Comparison of ENCODE assay signal across 13 cellular contexts in the genomic region with DNA sequence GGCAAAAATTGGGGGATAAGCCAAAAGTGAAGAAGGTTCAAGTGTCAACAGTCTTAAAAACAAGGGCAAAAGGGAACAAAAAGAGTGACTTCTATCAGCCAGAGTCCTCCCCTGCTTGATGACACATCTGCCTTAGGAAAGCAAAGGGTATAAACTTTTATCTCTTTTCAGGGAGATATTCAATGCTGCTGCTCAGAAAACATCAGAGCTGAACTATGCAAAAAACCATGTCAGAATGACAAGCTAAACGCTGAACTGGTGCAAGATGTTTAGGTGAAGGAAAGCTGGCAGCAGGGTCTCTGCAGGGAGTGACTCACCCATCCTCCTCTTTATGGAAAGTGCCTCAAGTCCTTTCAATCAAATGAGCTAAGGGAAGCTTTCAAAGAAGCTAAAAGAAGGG. TPM values are rescaled to one million over a fixed set of nuclear protein-coding genes. Genes with fewer than 3 reads are reported as not detected.
DNase-seq lines count a peak whose midpoint lies in the region; ATAC-seq and TF ChIP-seq lines count a peak whose summit lies in the region.
"Had no signal": no experiment of that assay in that cellular context is flagged by ENCODE, and none has a peak within 500 bp of the region (broad histone marks: within the 10 kb centered on the region; RNA-seq: fewer than 3 reads in every experiment).

No MANE protein-coding gene starts in this region.

- H3K27ac Mint-ChIP-seq in activated CD4-positive, alpha-beta memory T cell treated with anti-CD3 and anti-CD28 coated beads for 36 hours: no peak overlapping the region
- H3K27ac Mint-ChIP-seq: activated naive CD8-positive, alpha-beta T cell had no signal

- H2AK5ac ChIP-seq in IMR-90 (ENCODE audit: low read depth, low read length): no peak overlapping the region
- H2AK5ac ChIP-seq in mesendoderm (ENCODE audit: low read length): no peak overlapping the region

- no peaks in the 10 kb centered on the region for H3K9me3 Mint-ChIP-seq in activated CD4-positive, alpha-beta memory T cell treated with anti-CD3 and anti-CD28 coated beads for 36 hours

- H3K56ac ChIP-seq in IMR-90 (ENCODE audit: extremely low read depth, insufficient read depth, low read length) (no peak overlapping the region), mesendoderm (ENCODE audit: low read length) (no peak overlapping the region)

- H3K4me2 ChIP-seq in IMR-90 (ENCODE audit: low read depth, low read length) (peak overlapping the region; percentile 60; the same call in 1 of the 2 replicates), mesendoderm (ENCODE audit: low read length) (no peak overlapping the region)

- no peak overlapping the region for H2BK20ac ChIP-seq in IMR-90 (ENCODE audit: low read depth, low read length)

- H3K4me1 Mint-ChIP-seq in activated CD4-positive, alpha-beta memory T cell treated with anti-CD3 and anti-CD28 coated beads for 36 hours (ENCODE audit: low read depth): no peaks in the 10 kb centered on the region

- H3K27me3 ChIP-seq in IMR-90 (ENCODE audit: control insufficient read depth, insufficient read depth, low read length): no peaks in the 10 kb centered on the region
- no peaks in the 10 kb centered on the region for H3K27me3 ChIP-seq in mesendoderm (ENCODE audit: insufficient read depth, low read length, poor library complexity)
- H3K27me3 ChIP-seq in effector memory CD4-positive, alpha-beta T cell (replicated peaks; ENCODE audit: control insufficient read depth, insufficient read depth, low read length, poor library complexity, severe bottlenecking): no peaks in the 10 kb centered on the region
- H3K27me3 ChIP-seq: upper lobe of left lung had no signal

- no peak overlapping the region; the same call in 1 of the 2 replicates for H3K18ac ChIP-seq in IMR-90 (ENCODE audit: low read depth, low read length)
- no peak overlapping the region for H3K18ac ChIP-seq in mesendoderm (ENCODE audit: low read length)

- H3K9ac ChIP-seq in IMR-90 (ENCODE audit: low read depth, low read length): no peak overlapping the region
- no peak overlapping the region for H3K9ac ChIP-seq in mesendoderm (ENCODE audit: low read length)

- ATAC-seq in IMR-90 (ENCODE audit: low read depth): peak; percentile 85
- no peak for ATAC-seq in activated CD4-positive, CD25-positive, alpha-beta regulatory T cell treated with anti-CD3 and anti-CD28 coated beads, Interleukin-2, amount 50 U/mL, for 24 hours
- ATAC-seq: left colon had no signal

- no peaks in the 10 kb centered on the region for H3K9me3 ChIP-seq in IMR-90 (ENCODE audit: control insufficient read depth, insufficient read depth, low read length)
- H3K9me3 ChIP-seq in effector memory CD4-positive, alpha-beta T cell (ENCODE audit: control insufficient read depth, low read length): no peaks in the 10 kb centered on the region
- H3K9me3 ChIP-seq: upper lobe of left lung had no signal

- DNase-seq in AG20443 (ENCODE audit: low spot score) (peak; percentile 29), IMR-90 (peak; percentile 92), cardiac fibroblast (ENCODE audit: low read depth in 2 of 2) (peak; percentile 44 to 74), mesendoderm (peak; percentile 30), coronary artery (ENCODE audit: low spot score) (no peak)
- no peak for DNase-seq in activated CD4-positive, alpha-beta memory T cell treated with anti-CD3 and anti-CD28 coated beads for 36 hours
- DNase-seq in effector memory CD4-positive, alpha-beta T cell: no peak
- DNase-seq: activated CD4-positive, alpha-beta T cell treated with anti-CD3 and anti-CD28 coated beads, Interleukin-2, amount 50 U/mL, for 1 hour; left colon; upper lobe of left lung had no signal

- H3K4me1 ChIP-seq in IMR-90 (ENCODE audit: control insufficient read depth, insufficient read depth, low read length) (peaks cover 7% of the 10 kb centered on the region), mesendoderm (ENCODE audit: control insufficient read depth, low read depth, low read length) (no peaks in the 10 kb centered on the region)
- H3K4me1 ChIP-seq in effector memory CD4-positive, alpha-beta T cell (ENCODE audit: control insufficient read depth, insufficient read depth, low read length, poor library complexity, severe bottlenecking): no peaks in the 10 kb centered on the region

- H3K36me3 ChIP-seq in IMR-90 (ENCODE audit: control insufficient read depth, insufficient read depth, low read length) (peaks cover 4% of the 10 kb centered on the region), mesendoderm (ENCODE audit: control insufficient read depth, insufficient read depth, low read length) (no peaks in the 10 kb centered on the region)
- peaks cover 27% of the 10 kb centered on the region for H3K36me3 ChIP-seq in effector memory CD4-positive, alpha-beta T cell (ENCODE audit: control insufficient read depth, insufficient read depth, low read length)

- in situ Hi-C loops in IMR-90 (cut with MboI; ENCODE audit: low sequenced_read_pairs): no loop called here

- no peak for TF ChIP-seq RAD21 in IMR-90 (IDR thresholded peaks at IDR 0.05; ENCODE audit: low read length)

- peak overlapping the region in 1 of 2 experiments; percentile 13; a peak in 1 of 4 replicates for H4K8ac ChIP-seq in IMR-90 (ENCODE audit: low read depth in 2 of 2, low read length in 2 of 2)
- no peak overlapping the region for H4K8ac ChIP-seq in mesendoderm (ENCODE audit: low read depth, low read length)

- no peaks in the 10 kb centered on the region for H3K79me2 ChIP-seq in mesendoderm (ENCODE audit: control insufficient read depth, insufficient read depth, low read length)

- H3K9me1 ChIP-seq in IMR-90 (ENCODE audit: insufficient read depth, low read length): peaks cover 3% of the 10 kb centered on the region; the same call in 1 of the 2 replicates

- H3K23ac ChIP-seq in IMR-90 (ENCODE audit: low read depth, low read length): no peak overlapping the region
- H3K23ac ChIP-seq in mesendoderm (ENCODE audit: low read length): no peak overlapping the region

- H2AK9ac ChIP-seq in IMR-90 (replicated peaks; ENCODE audit: low read depth, low read length, poor library complexity): no peak overlapping the region

- H3K4me3 Mint-ChIP-seq in activated CD4-positive, alpha-beta memory T cell treated with anti-CD3 and anti-CD28 coated beads for 36 hours: no peak overlapping the region
- H3K4me3 Mint-ChIP-seq: activated naive CD8-positive, alpha-beta T cell had no signal

- H4K91ac ChIP-seq in IMR-90 (ENCODE audit: insufficient read depth, low read depth, low read length): no peak overlapping the region

- H3K79me1 ChIP-seq in IMR-90 (ENCODE audit: low read depth in 1 of 2, low read length in 2 of 2) (no peaks in the 10 kb centered on the region; a peak in 1 of 4 replicates), mesendoderm (ENCODE audit: low read length) (no peaks in the 10 kb centered on the region)

- TF ChIP-seq POLR2A in IMR-90 (IDR thresholded peaks at IDR 0.05; ENCODE audit: low read depth, low read length): no peak

- no TSS peak for BruUV-seq in IMR-90 (replicated peaks; lab: Mats Ljungman, UMichigan)

- H3K4ac ChIP-seq in IMR-90 (ENCODE audit: low read depth, low read length) (no peak overlapping the region), mesendoderm (ENCODE audit: low read depth, low read length) (no peak overlapping the region)

- peaks cover 13% of the 10 kb centered on the region for H3K36me3 Mint-ChIP-seq in activated CD4-positive, alpha-beta memory T cell treated with anti-CD3 and anti-CD28 coated beads for 36 hours

- no peak overlapping the region for H2BK15ac ChIP-seq in IMR-90 (ENCODE audit: low read depth, low read length)
- no peak overlapping the region for H2BK15ac ChIP-seq in mesendoderm (replicated peaks; ENCODE audit: low read depth)

- H2BK5ac ChIP-seq in IMR-90 (ENCODE audit: low read depth, low read length, poor library complexity, severe bottlenecking): peak overlapping the region; percentile 85
- no peak overlapping the region for H2BK5ac ChIP-seq in mesendoderm (ENCODE audit: low read length)

- no peaks in the 10 kb centered on the region for H3K27me3 Mint-ChIP-seq in activated CD4-positive, alpha-beta memory T cell treated with anti-CD3 and anti-CD28 coated beads for 36 hours
- H3K27me3 Mint-ChIP-seq: activated naive CD8-positive, alpha-beta T cell had no signal

- H4K5ac ChIP-seq in IMR-90 (ENCODE audit: low read depth, low read length) (no peak overlapping the region), mesendoderm (ENCODE audit: low read length) (no peak overlapping the region)

- CTCF ChIA-PET in IMR-90 (lab: Yijun Ruan, JAX): interaction anchor here (0.7 to 1.1 kb wide), 4 partner anchors 12 to 112 kb away, joined by 3 to 4 read pairs (median 3); no protein-coding TSS in a partner anchor
- CTCF ChIA-PET in activated CD4-positive, alpha-beta memory T cell treated with anti-CD3 and anti-CD28 coated beads for 36 hours (lab: Charles Lee): interaction anchor here (1.2 to 3.2 kb wide), 2 partner anchors 70 to 280 kb away, joined by 3 to 11 read pairs; no protein-coding TSS in a partner anchor

- H2BK120ac ChIP-seq in IMR-90 (ENCODE audit: low read depth, low read length) (no peak overlapping the region), mesendoderm (ENCODE audit: low read depth, low read length) (no peak overlapping the region)

- intact Hi-C loops in IMR-90 (cut with micrococcal nuclease): no loop called here
- intact Hi-C loops in activated CD4-positive, alpha-beta memory T cell treated with anti-CD3 and anti-CD28 coated beads for 36 hours (cut with micrococcal nuclease): loop anchor here (10.0 kb wide), 1 partner anchor 392 kb away; no protein-coding TSS in a partner anchor

- POLR2A ChIA-PET in IMR-90 (lab: Charles Lee; ENCODE audit: unreplicated experiment): interaction anchor here (0.7 kb wide), 1 partner anchor 274 kb away, joined by 3 read pairs; no protein-coding TSS in a partner anchor
- POLR2A ChIA-PET in activated CD4-positive, alpha-beta memory T cell treated with anti-CD3 and anti-CD28 coated beads for 36 hours (lab: Charles Lee): no interaction called here

- no peaks in the 10 kb centered on the region for H4K20me1 ChIP-seq in IMR-90 (ENCODE audit: insufficient read depth, low read length)

- TF ChIP-seq CTCF in IMR-90 (conservative IDR thresholded peaks at IDR 0.05; ENCODE audit: low read depth, low read length) (no peak), cardiac fibroblast (IDR thresholded peaks at IDR 0.05; ENCODE audit: low read depth, low read length) (no peak), coronary artery (IDR thresholded peaks at IDR 0.05) (no peak)

- no peak overlapping the region for H3K4me3 ChIP-seq in IMR-90 (ENCODE audit: insufficient read depth, low read depth, low read length)
- no peak overlapping the region for H3K4me3 ChIP-seq in cardiac fibroblast (replicated peaks in 1 of 2; ENCODE audit: low read depth in 2 of 2, low read length in 2 of 2)
- no peak overlapping the region for H3K4me3 ChIP-seq in mesendoderm (ENCODE audit: low read length)
- no peak overlapping the region for H3K4me3 ChIP-seq in coronary artery
- no peak overlapping the region for H3K4me3 ChIP-seq in effector memory CD4-positive, alpha-beta T cell (ENCODE audit: insufficient read depth, low read depth, low read length, poor library complexity, severe bottlenecking)
- H3K4me3 ChIP-seq: upper lobe of left lung had no signal

- no peak overlapping the region for H3K14ac ChIP-seq in IMR-90 (replicated peaks; ENCODE audit: low read depth, low read length)

- H3K27ac ChIP-seq in IMR-90 (ENCODE audit: insufficient read depth, low read length) (no peak overlapping the region), mesendoderm (ENCODE audit: low read depth, low read length) (no peak overlapping the region), coronary artery (peak overlapping the region in 1 of 2 donors; percentile 5)
- H3K27ac ChIP-seq in effector memory CD4-positive, alpha-beta T cell (ENCODE audit: insufficient read depth, low read length, poor library complexity, severe bottlenecking): no peak overlapping the region
- H3K27ac ChIP-seq: C4-2B had no signal

- dilution Hi-C loops in IMR-90 (cut with HindIII; ENCODE audit: low sequenced_read_pairs, unreplicated experiment): no loop called here

- no peak overlapping the region for H2AFZ ChIP-seq in IMR-90 (replicated peaks; ENCODE audit: low read length, poor library complexity)

- no CpG with 5 or more reads among the region's 1 CpG for WGBS in IMR-90 (ENCODE audit: extremely low coverage in 2 of 2, insufficient read length in 1 of 2), 2 experiments
- no CpG with 5 or more reads among the region's 1 CpG for WGBS in mesendoderm (ENCODE audit: extremely low coverage, insufficient coverage, low lambda C conversion rate)

RNA-seq across cellular contexts. Expression of gene ALG9, which starts 24.7 kb away (rescaled TPM):
- 35.7 and 44.7 TPM in 2 replicates for total RNA-seq in IMR-90 (2012; rRNA removed)
- 18.2 and 20.7 TPM in 2 replicates for polyA plus RNA-seq in IMR-90 (2012; rRNA removed)
- polyA plus RNA-seq in IMR-90 (2012; cell fraction: cytosol; rRNA removed): 7.4 and 10.6 TPM in 2 replicates
- polyA plus RNA-seq in IMR-90 (2012; cell fraction: nucleus; rRNA removed; ENCODE audit: low replicate concordance): 10.9 and 48.7 TPM in 2 replicates
- polyA plus RNA-seq in mesendoderm (2013, experiment 1 of 2): 36.5 TPM
- 34.0 TPM for polyA plus RNA-seq in mesendoderm (2013, experiment 2 of 2)
- 10 to 100 TPM; 23.6 to 26.7 TPM for total RNA-seq in activated CD4-positive, alpha-beta memory T cell treated with anti-CD3 and anti-CD28 coated beads for 36 hours

RNA-seq across cellular contexts. Expression of gene FDXACB1, which starts 32.3 kb away (rescaled TPM):
- 3.0 and 3.3 TPM in 2 replicates for total RNA-seq in IMR-90 (2012; rRNA removed)
- polyA plus RNA-seq in IMR-90 (2012; rRNA removed): 1.3 and 1.7 TPM in 2 replicates
- polyA plus RNA-seq in IMR-90 (2012; cell fraction: cytosol; rRNA removed): 0.51 and 0.83 TPM in 2 replicates
- 0.48 and 1.6 TPM in 2 replicates for polyA plus RNA-seq in IMR-90 (2012; cell fraction: nucleus; rRNA removed; ENCODE audit: low replicate concordance)
- 1.6 TPM for polyA plus RNA-seq in mesendoderm (2013, experiment 1 of 2)
- polyA plus RNA-seq in mesendoderm (2013, experiment 2 of 2): 1.6 TPM
- 1 to 10 TPM; 5.2 to 5.6 TPM for total RNA-seq in activated CD4-positive, alpha-beta memory T cell treated with anti-CD3 and anti-CD28 coated beads for 36 hours

RNA-seq across cellular contexts. Expression of gene CFAP68, which starts 32.7 kb away (rescaled TPM):
- 8.9 and 10.2 TPM in 2 replicates for total RNA-seq in IMR-90 (2012; rRNA removed)
- polyA plus RNA-seq in IMR-90 (2012; rRNA removed): 17.0 and 19.9 TPM in 2 replicates
- polyA plus RNA-seq in IMR-90 (2012; cell fraction: cytosol; rRNA removed): 12.8 and 19.3 TPM in 2 replicates
- polyA plus RNA-seq in IMR-90 (2012; cell fraction: nucleus; rRNA removed; ENCODE audit: low replicate concordance): 1.6 and 6.8 TPM in 2 replicates
- 22.5 TPM for polyA plus RNA-seq in mesendoderm (2013, experiment 1 of 2)
- 24.1 TPM for polyA plus RNA-seq in mesendoderm (2013, experiment 2 of 2)
- total RNA-seq in activated CD4-positive, alpha-beta memory T cell treated with anti-CD3 and anti-CD28 coated beads for 36 hours: 10 to 100 TPM; 29.9 to 33.6 TPM

Comparison
In these comparisons a context has a peak if more than half of its experiments do, and no peak if none do; other contexts are left out.
1. DNase-seq: peak in AG20443 (single experiment), IMR-90 (single experiment), cardiac fibroblast (2 of 2) and mesendoderm (single experiment); none in activated CD4-positive, alpha-beta memory T cell treated with anti-CD3 and anti-CD28 coated beads for 36 hours (single experiment), coronary artery (single experiment) and effector memory CD4-positive, alpha-beta T cell (0 of 3).